In genomic region chr12:120172053-120172452, GRCh38 we compare ENCODE assay signal across 25 cellular contexts.
"Had no signal": no experiment of that assay in that cellular context is flagged by ENCODE, and none has a peak within 500 bp of the region (broad histone marks: within the 10 kb centered on the region; RNA-seq: fewer than 3 reads in every experiment).

No MANE protein-coding gene starts in this region.

- H3K27me3 ChIP-seq: ascending aorta, breast epithelium, cardiac muscle cell, colonic mucosa had no signal

- H3K4me3 Mint-ChIP-seq: activated CD4-positive, alpha-beta T cell treated with anti-CD3 and anti-CD28 coated beads, Interleukin-2, amount 10 ng/mL, durations not matched to agents 7 days and 5 days; activated naive CD8-positive, alpha-beta T cell; activated T-cell treated with anti-CD3 and anti-CD28 coated beads, Interleukin-2, amount 50 U/mL, for 4 hours; brain had no signal

- ATAC-seq: activated T-cell treated with anti-CD3 and anti-CD28 coated beads, Interleukin-2, amount 50 U/mL, for 4 hours; esophagus mucosa had no signal

- H3K9me3 ChIP-seq: ascending aorta, breast epithelium, colonic mucosa had no signal

- DNase-seq: activated CD4-positive, alpha-beta T cell treated with anti-CD3 and anti-CD28 coated beads for 4 hours; activated CD4-positive, alpha-beta T cell treated with anti-CD3 and anti-CD28 coated beads, Interleukin-2, amount 10 ng/mL, durations not matched to agents 7 days and 5 days; activated CD4-positive, alpha-beta T cell treated with anti-CD3 and anti-CD28 coated beads, Interleukin-2, amount 50 U/mL, for 48 hours; activated CD4-positive, CD25-positive, alpha-beta regulatory T cell; activated CD4-positive, CD25-positive, alpha-beta regulatory T cell treated with anti-CD3 and anti-CD28 coated beads, Interleukin-2, amount 50 U/mL, for 72 hours; activated CD8-positive, alpha-beta memory T cell treated with anti-CD3 and anti-CD28 coated beads, Interleukin-2, amount 50 U/mL, for 4 hours; activated effector memory CD4-positive, alpha-beta T cell treated with Interleukin-2 at 50 U/mL for 16 hours; activated gamma-delta T cell treated with Interleukin-2 at 50 U/mL for 16 hours; activated naive CD4-positive, alpha-beta T cell treated with anti-CD3 and anti-CD28 coated beads, Interleukin-2, amount 50 U/mL, for 16 hours; activated naive CD4-positive, alpha-beta T cell treated with Interleukin-2 at 50 U/mL for 16 hours; activated T-cell treated with anti-CD3 and anti-CD28 coated beads, Interleukin-2, amount 50 U/mL, for 4 hours; central memory CD4-positive, alpha-beta T cell; cerebellar nuclear complex; colonic mucosa; effector CD8-positive, alpha-beta T cell; foreskin fibroblast; head of caudate nucleus had no signal

- FAIRE-seq: endometrium, frontal cortex had no signal

- H3K27ac ChIP-seq: ascending aorta, breast epithelium, cardiac muscle cell, colonic mucosa had no signal

- H3K27me3 Mint-ChIP-seq: activated CD4-positive, alpha-beta T cell treated with anti-CD3 and anti-CD28 coated beads, Interleukin-2, amount 10 ng/mL, durations not matched to agents 7 days and 5 days; activated naive CD8-positive, alpha-beta T cell; brain had no signal

- H3K4me1 ChIP-seq: ascending aorta, breast epithelium, colonic mucosa had no signal

- H3K27ac Mint-ChIP-seq: activated CD4-positive, alpha-beta T cell treated with anti-CD3 and anti-CD28 coated beads, Interleukin-2, amount 10 ng/mL, durations not matched to agents 7 days and 5 days; activated naive CD8-positive, alpha-beta T cell; brain had no signal

- H3K9me3 Mint-ChIP-seq: activated CD4-positive, alpha-beta T cell treated with anti-CD3 and anti-CD28 coated beads, Interleukin-2, amount 10 ng/mL, durations not matched to agents 7 days and 5 days; activated T-cell treated with anti-CD3 and anti-CD28 coated beads, Interleukin-2, amount 50 U/mL, for 4 hours; brain had no signal

- H3K4me3 ChIP-seq: ascending aorta, breast epithelium, cardiac muscle cell, colonic mucosa had no signal
